ENCODE assay signal across 17 cellular contexts in genomic region chr9:75906531-75906930, GRCh38. TPM values are rescaled to one million over a fixed set of nuclear protein-coding genes. Genes with fewer than 3 reads are reported as not detected.
A peak's percentile ranks its signal among the peaks of the same experiment; 100 is the strongest.
DNase-seq lines count a peak whose midpoint lies in the region; ATAC-seq, FAIRE-seq and TF ChIP-seq lines count a peak whose summit lies in the region.
"Had no signal": no experiment of that assay in that cellular context is flagged by ENCODE, and none has a peak within 500 bp of the region (broad histone marks: within the 10 kb centered on the region; RNA-seq: fewer than 3 reads in every experiment).

No MANE protein-coding gene starts in this region.

- no peak overlapping the region for H2BK20ac ChIP-seq in H1 (ENCODE audit: low read length)

- H3K4me3 ChIP-seq in mammary epithelial cell (replicated peaks in 1 of 3; ENCODE audit: insufficient read depth in 1 of 3, low read depth in 2 of 3, low read length in 3 of 3) (no peak overlapping the region), breast epithelium (no peak overlapping the region), H1 (ENCODE audit: extremely low read depth in 1 of 4, insufficient read depth in 2 of 4, low read depth in 3 of 4, low read length in 4 of 4) (no peak overlapping the region)
- H3K4me3 ChIP-seq: GM23248, K562 had no signal

- dilution Hi-C loops in mammary epithelial cell (cut with HindIII; ENCODE audit: low sequenced_read_pairs) = no loop called here

- H2BK5ac ChIP-seq in H1 (ENCODE audit: low read depth, low read length) = no peak overlapping the region

- TF ChIP-seq EP300 in H1 (IDR thresholded peaks at IDR 0.05; ENCODE audit: borderline replicate concordance in 1 of 2, low read depth in 2 of 2, low read length in 2 of 2) = no peak

- no peak overlapping the region for H2BK15ac ChIP-seq in H1 (ENCODE audit: low read length)

- no peak overlapping the region for H4K5ac ChIP-seq in H1 (ENCODE audit: insufficient read length, low read depth, low read length)

- H3K79me1 ChIP-seq in H1 (ENCODE audit: low read depth, low read length) = peaks cover 5% of the 10 kb centered on the region; the same call in 1 of the 2 replicates

- in situ Hi-C loops in mammary epithelial cell (cut with MboI; ENCODE audit: low sequenced_read_pairs in 2 of 2) = no loop called here

- H2AFZ ChIP-seq in mammary epithelial cell (ENCODE audit: low read depth, low read length) (no peak overlapping the region), H1 (ENCODE audit: low read length) (no peak overlapping the region)
- H2AFZ ChIP-seq: GM23248 had no signal

- TF ChIP-seq CTCF in mammary epithelial cell (conservative IDR thresholded peaks at IDR 0.05 in 1 of 2, IDR thresholded peaks at IDR 0.05 in 1 of 2; ENCODE audit: extremely low read depth in 1 of 2, insufficient read depth in 1 of 2, low read depth in 1 of 2, low read length in 2 of 2) (no peak), breast epithelium (IDR thresholded peaks at IDR 0.05) (no peak), H1 (IDR thresholded peaks at IDR 0.05; ENCODE audit: control extremely low read depth in 1 of 3, insufficient read depth in 1 of 3, low read depth in 1 of 3, low read length in 3 of 3) (no peak)

- H3K4me2 ChIP-seq in mammary epithelial cell (ENCODE audit: insufficient read depth, low read depth, low read length) = no peak overlapping the region
- H3K4me2 ChIP-seq in H1 (ENCODE audit: insufficient read depth in 1 of 2, low read depth in 2 of 2, low read length in 2 of 2) = no peak overlapping the region

- H4K8ac ChIP-seq in H1 (ENCODE audit: extremely low read depth, insufficient read depth, low read length) = no peak overlapping the region

- no peak overlapping the region for H3K14ac ChIP-seq in H1 (ENCODE audit: insufficient read length)

- TF ChIP-seq POLR2A in breast epithelium (IDR thresholded peaks at IDR 0.05) = no peak
- TF ChIP-seq POLR2A in H1 (IDR thresholded peaks at IDR 0.05; ENCODE audit: control extremely low read depth in 1 of 2, low read depth in 2 of 2, low read length in 2 of 2) = no peak

- ATAC-seq in left colon (peak; percentile 69), HG03469 (IDR thresholded peaks at IDR 0.05; ENCODE audit: unreplicated experiment) (no peak)
- no peak for ATAC-seq in activated CD4-positive, CD25-positive, alpha-beta regulatory T cell treated with anti-CD3 and anti-CD28 coated beads, Interleukin-2, amount 50 U/mL, for 24 hours
- ATAC-seq: K562 had no signal

- no peak overlapping the region for H3K23ac ChIP-seq in H1 (ENCODE audit: insufficient read length)

- H3K79me2 ChIP-seq in mammary epithelial cell (ENCODE audit: insufficient read depth, low read length) (no peaks in the 10 kb centered on the region), H1 (ENCODE audit: control insufficient read depth in 1 of 2, insufficient read depth in 2 of 2, low read length in 2 of 2) (peaks cover 0 to 70% of the 10 kb centered on the region in 2 experiments; a peak in 2 of 4 replicates)

- no peaks in the 10 kb centered on the region for H3K9me3 ChIP-seq in mammary epithelial cell (replicated peaks; ENCODE audit: insufficient read depth, low read length)
- no peaks in the 10 kb centered on the region for H3K9me3 ChIP-seq in breast epithelium
- no peaks in the 10 kb centered on the region for H3K9me3 ChIP-seq in H1 (ENCODE audit: insufficient read depth in 2 of 2, low read depth in 1 of 2, low read length in 1 of 2)

- no peak for TF ChIP-seq RAD21 in H1 (IDR thresholded peaks at IDR 0.05 in 1 of 2, conservative IDR thresholded peaks at IDR 0.05 in 1 of 2; ENCODE audit: low read depth in 2 of 2, low read length in 2 of 2)

- H2BK120ac ChIP-seq in H1 (replicated peaks; ENCODE audit: low read depth, low read length) = no peak overlapping the region

- H4K20me1 ChIP-seq in mammary epithelial cell (ENCODE audit: insufficient read depth, low read length) (no peaks in the 10 kb centered on the region), H1 (replicated peaks in 1 of 2; ENCODE audit: control insufficient read depth in 1 of 2, insufficient read depth in 2 of 2, low read length in 2 of 2) (peaks cover 0 to 2% of the 10 kb centered on the region in 2 experiments)

- H3K4me1 ChIP-seq in mammary epithelial cell (ENCODE audit: insufficient read depth, low read length) (peaks cover 13% of the 10 kb centered on the region), breast epithelium (no peaks in the 10 kb centered on the region), H1 (replicated peaks in 1 of 4; ENCODE audit: control insufficient read depth in 3 of 4, insufficient read depth in 4 of 4, low read length in 3 of 4) (peaks cover 0 to 5% (median 2%) of the 10 kb centered on the region in 4 experiments; a peak in 1 of 7 replicates)

- H3K18ac ChIP-seq in H1 (ENCODE audit: extremely low read depth, low read length) = no peak overlapping the region

- POLR2A ChIA-PET in H1 (lab: Charles Lee; ENCODE audit: partially characterized antibody) = no interaction called here

- intact Hi-C loops in mammary epithelial cell (cut with micrococcal nuclease) = no loop called here
- intact Hi-C loops in breast epithelium (cut with DNase I; ENCODE audit: low total_unique reads) = no loop called here
- intact Hi-C loops in left colon (cut with DNase I, micrococcal nuclease) = loop anchor here in 1 of 2 donors (10.0 kb wide), 1 partner anchor 258 kb away; no protein-coding TSS in a partner anchor

- DNase-seq in mammary epithelial cell (peak; percentile 51), breast epithelium (ENCODE audit: low spot score in 2 of 2) (no peak), H1 (ENCODE audit: low read depth in 1 of 2, low spot score in 2 of 2) (no peak), left colon (no peak), GM03348 (ENCODE audit: low spot score) (no peak), GM19238 (ENCODE audit: insufficient read length, low spot score) (no peak)
- DNase-seq: AML-193, DMS79 treated with DMSO at 0.1 percent for 48 hours, GDM1, GM23248, NCI-H1436 treated with DMSO at 0.1 percent for 48 hours, NCI-H2107, Right ventricle myocardium superior had no signal

- H2AK5ac ChIP-seq in H1 (ENCODE audit: low read depth, low read length) = no peak overlapping the region

- H3K27me3 ChIP-seq in mammary epithelial cell (ENCODE audit: insufficient read depth, low read length) (no peaks in the 10 kb centered on the region), breast epithelium (no peaks in the 10 kb centered on the region), H1 (replicated peaks in 1 of 4; ENCODE audit: control insufficient read depth in 3 of 4, extremely low read depth in 1 of 4, insufficient read depth in 3 of 4, low read length in 3 of 4) (no peaks in the 10 kb centered on the region)

- FAIRE-seq in H1 (lab: Jason Lieb, UNC) = peak; percentile 24
- FAIRE-seq: K562 had no signal

- no peak overlapping the region for H3K9ac ChIP-seq in mammary epithelial cell (ENCODE audit: insufficient read depth, low read length)
- no peak overlapping the region for H3K9ac ChIP-seq in H1 (replicated peaks in 1 of 4; ENCODE audit: extremely low read depth in 1 of 4, low read depth in 3 of 4, low read length in 3 of 4)
- H3K9ac ChIP-seq: GM23248 had no signal

- no peak overlapping the region for H2BK12ac ChIP-seq in H1 (ENCODE audit: low read depth, low read length)

- H3K36me3 ChIP-seq in mammary epithelial cell (ENCODE audit: insufficient read depth, low read length) (no peaks in the 10 kb centered on the region), breast epithelium (no peaks in the 10 kb centered on the region), H1 (ENCODE audit: control insufficient read depth in 2 of 4, insufficient read depth in 4 of 4, low read length in 3 of 4) (no peaks in the 10 kb centered on the region)

- no TSS peak for BruUV-seq in mammary epithelial cell (replicated peaks; lab: Mats Ljungman, UMichigan)

- H3K27ac ChIP-seq in mammary epithelial cell (ENCODE audit: insufficient read depth, low read depth, low read length) (no peak overlapping the region), breast epithelium (no peak overlapping the region), H1 (ENCODE audit: low read depth, low read length) (no peak overlapping the region)
- H3K27ac ChIP-seq: GM23248, HL-60 had no signal

- no peak overlapping the region for H4K91ac ChIP-seq in H1 (replicated peaks; ENCODE audit: insufficient read length, low read length)

- no peaks in the 10 kb centered on the region for H3K23me2 ChIP-seq in H1 (ENCODE audit: low read depth, low read length)

- no peak overlapping the region for H3K4ac ChIP-seq in H1 (replicated peaks; ENCODE audit: insufficient read length, low read depth, low read length)

- H3K56ac ChIP-seq in H1 (replicated peaks; ENCODE audit: insufficient read length, low read depth, low read length) = no peak overlapping the region

- WGBS in mammary epithelial cell (ENCODE audit: low coverage, missing lambda C conversion rate) = 30% methylated on average over 1 of the region's 1 CpG
- 86% methylated on average over 1 of the region's 1 CpG; no CpG with 5 or more reads in 1 of the 2 experiments for WGBS in H1 (ENCODE audit: extremely low coverage in 1 of 2, insufficient coverage in 1 of 2, insufficient read length in 1 of 2, insufficient replicate concordance in 2 of 2, low coverage in 1 of 2, low lambda C conversion rate in 2 of 2, missing lambda C conversion rate in 1 of 2), 2 experiments

- CTCF ChIA-PET in mammary epithelial cell (lab: Charles Lee; ENCODE audit: low non-redundant PET) (no interaction called here), H1 (lab: Charles Lee; ENCODE audit: partially characterized antibody) (interaction anchor here (0.7 to 1.0 kb wide), 2 partner anchors 23 to 53 kb away, joined by 3 to 4 read pairs; no protein-coding TSS in a partner anchor)

TF ChIP-seq in H1, 55 proteins besides CTCF, POLR2A, EP300 and RAD21 (continues in another document):
- no peak for TF ChIP-seq SP2 (IDR thresholded peaks at IDR 0.05; ENCODE audit: low read length)
- no peak for TF ChIP-seq RNF2 (IDR thresholded peaks at IDR 0.05; ENCODE audit: borderline replicate concordance, low read depth, low read length, missing control alignments, poor library complexity, severe bottlenecking)
- no peak for TF ChIP-seq BRCA1 (IDR thresholded peaks at IDR 0.05; ENCODE audit: low read depth, low read length)
- no peak for TF ChIP-seq EZH2 (IDR thresholded peaks at IDR 0.05; ENCODE audit: low read depth, low read length, severe bottlenecking)

RNA-seq across cellular contexts. Expression of gene PCSK5, which starts 16.1 kb away (rescaled TPM):
- total RNA-seq in mammary epithelial cell (10 to 100 TPM in 1 of 2 donors, 1 to 10 TPM in 1; 2.7 to 15.2 TPM), breast epithelium (10 to 100 TPM; 12.7 to 21.0 (median 19.0) TPM), left colon (10 to 100 TPM; 56.5 to 79.8 TPM)
- polyA plus RNA-seq in mammary epithelial cell (2.1 TPM), H1 (2011; rRNA removed) (5.5 and 5.6 TPM in 2 replicates)
- polyA minus RNA-seq in mammary epithelial cell = 1.4 TPM
- 10.1 and 10.7 TPM in 2 replicates for total RNA-seq in H1 (2021; fragmentation: NEBNext Ultra II Directional; extraction: Animal tissue kit (Norgen Biotek cat#: 25700))
- 6.2 TPM for polyA plus RNA-seq in H1 (2011; cell fraction: cytosol; rRNA removed)
- 13.1 TPM for polyA plus RNA-seq in H1 (2011; cell fraction: nucleus; rRNA removed)
- polyA plus RNA-seq in H1 (2012, experiment 1 of 2) = 6.2 to 7.1 TPM (median 6.7 TPM) in 4 replicates
- 1.4 TPM for polyA plus RNA-seq in H1 (2012, experiment 2 of 2)
- polyA plus RNA-seq in H1 (2013, experiment 1 of 2) = 12.4 TPM
- polyA plus RNA-seq in H1 (2013, experiment 2 of 2) = 11.5 TPM
- 22.7 and 25.9 TPM in 2 replicates for polyA minus RNA-seq in H1 (2011; rRNA and poly(A)+ RNA removed)
- 8.3 TPM for polyA minus RNA-seq in H1 (2011; cell fraction: cytosol; rRNA and poly(A)+ RNA removed)
- 40.7 TPM for polyA minus RNA-seq in H1 (2011; cell fraction: nucleus; rRNA and poly(A)+ RNA removed)
- total RNA-seq: K562 had no signal
- polyA plus RNA-seq: K562 had no signal
